8 cellular contexts compared by ENCODE assay signal in genomic region chr14:52267501-52268190, GRCh38. TPM values are rescaled to one million over a fixed set of nuclear protein-coding genes. Genes with fewer than 3 reads are reported as not detected.
A peak's percentile ranks its signal among the peaks of the same experiment; 100 is the strongest.
DNase-seq lines count a peak whose midpoint lies in the region; ATAC-seq and TF ChIP-seq lines count a peak whose summit lies in the region.

PTGDR (plus strand) TSS chr14:52267698; CDS start chr14:52267815, 117 bp downstream.

- H2BK15ac ChIP-seq in H9 (ENCODE audit: low read depth, low read length): no peak within 1 kb of the TSS

- H2AFZ ChIP-seq in H9 (ENCODE audit: low read length) (peak within 1 kb of the TSS; percentile 1), trophoblast cell (ENCODE audit: insufficient read depth, low read length, poor library complexity) (no peak within 1 kb of the TSS)

- no peak for ATAC-seq in HG02938 (IDR thresholded peaks at IDR 0.05; ENCODE audit: unreplicated experiment)

- H3K14ac ChIP-seq in H9 (ENCODE audit: insufficient read depth, low read length) (no peak within 1 kb of the TSS), trophoblast cell (ENCODE audit: low read length) (no peak within 1 kb of the TSS)

- no peak within 1 kb of the TSS for H2AK5ac ChIP-seq in H9 (ENCODE audit: insufficient read length, low read length)
- no peak within 1 kb of the TSS for H2AK5ac ChIP-seq in trophoblast cell (ENCODE audit: low read length)

- peaks cover 2% of the 10 kb centered on the region; the same call in 1 of the 2 replicates for H3K4me1 ChIP-seq in H9 (ENCODE audit: insufficient read depth, low read length)
- H3K4me1 ChIP-seq in trophoblast cell (ENCODE audit: control insufficient read depth in 1 of 2, insufficient read depth in 2 of 2, low read length in 2 of 2): peaks cover 3 to 8% of the 10 kb centered on the region in 2 experiments

- H3K79me2 ChIP-seq in H9 (ENCODE audit: insufficient read depth, low read length): no peaks in the 10 kb centered on the region
- H3K79me2 ChIP-seq in trophoblast cell (ENCODE audit: control insufficient read depth, insufficient read depth, low read length, poor library complexity): no peaks in the 10 kb centered on the region

- intact Hi-C loops in head of caudate nucleus (cut with DNase I): no loop called here

- no peak within 1 kb of the TSS for H2BK12ac ChIP-seq in H9 (ENCODE audit: insufficient read length, low read depth, low read length)
- H2BK12ac ChIP-seq in trophoblast cell (ENCODE audit: low read length): no peak within 1 kb of the TSS

- H3K27ac ChIP-seq in H9 (ENCODE audit: insufficient read length, low read depth, low read length): no peak within 1 kb of the TSS
- H3K27ac ChIP-seq in trophoblast cell (ENCODE audit: low read depth, low read length): no peak within 1 kb of the TSS

- H3K27me3 ChIP-seq in H9 (ENCODE audit: insufficient read depth, low read length) (peaks cover 39% of the 10 kb centered on the region), trophoblast cell (ENCODE audit: insufficient read depth, low read length) (peaks cover 37% of the 10 kb centered on the region)

- no peak within 1 kb of the TSS for H3K4ac ChIP-seq in H9 (ENCODE audit: low read depth, low read length)
- no peak within 1 kb of the TSS for H3K4ac ChIP-seq in trophoblast cell (ENCODE audit: low read depth, low read length)

- no peak for TF ChIP-seq CTCF in H9 (conservative IDR thresholded peaks at IDR 0.05)

- H3K27ac Mint-ChIP-seq in H9: peak within 1 kb of the TSS in 1 of 3 experiments; percentile 3; a peak in 2 of 7 replicates
- no peak within 1 kb of the TSS for H3K27ac Mint-ChIP-seq in activated T-cell treated with anti-CD3 and anti-CD28 coated beads, Interleukin-2, amount 50 U/mL, for 24 hours

- no peak within 1 kb of the TSS for H3T11ph ChIP-seq in H9 (ENCODE audit: low read length)

- no peak within 1 kb of the TSS for H2BK20ac ChIP-seq in H9 (ENCODE audit: low read depth, low read length, poor library complexity, severe bottlenecking)

- H3K9ac ChIP-seq in H9 (ENCODE audit: extremely low read depth, insufficient read length, low read length) (no peak within 1 kb of the TSS), trophoblast cell (ENCODE audit: low read length) (no peak within 1 kb of the TSS)

- H3K4me2 ChIP-seq in H9 (ENCODE audit: insufficient read depth, insufficient read length, low read length) (peak within 1 kb of the TSS; percentile 65), trophoblast cell (ENCODE audit: low read length) (peak within 1 kb of the TSS; percentile 59)

- H3K18ac ChIP-seq in H9 (ENCODE audit: insufficient read length, low read depth, low read length) (no peak within 1 kb of the TSS), trophoblast cell (ENCODE audit: low read length) (no peak within 1 kb of the TSS)

- H4K5ac ChIP-seq in H9 (ENCODE audit: insufficient read length, low read depth, low read length): no peak within 1 kb of the TSS

- DNase-seq in H9: peak; percentile 59
- peak; percentile 64 for DNase-seq in activated T-cell treated with anti-CD3 and anti-CD28 coated beads, Interleukin-2, amount 50 U/mL, for 24 hours
- peak in 40 of 42 donors; percentile 7 to 78 (median 46) for DNase-seq in head of caudate nucleus
- no peak for DNase-seq in trophoblast cell
- DNase-seq in NCI-H1048 (lab: John Stamatoyannopoulos, UW): no peak
- DNase-seq in DMS53 treated with DMSO at 0.1 percent for 48 hours (lab: John Stamatoyannopoulos, UW; ENCODE audit: unreplicated experiment): no peak
- no peak for DNase-seq in NCI-H1694 treated with DMSO at 0.1 percent for 48 hours (lab: John Stamatoyannopoulos, UW)

- H3K4me3 Mint-ChIP-seq in H9: peak within 1 kb of the TSS; percentile 73 to 90
- H3K4me3 Mint-ChIP-seq in activated T-cell treated with anti-CD3 and anti-CD28 coated beads, Interleukin-2, amount 50 U/mL, for 24 hours: peak within 1 kb of the TSS; percentile 83

- no peaks in the 10 kb centered on the region for H4K20me1 ChIP-seq in H9 (ENCODE audit: control insufficient read depth, insufficient read depth, insufficient read length)

- H3K36me3 Mint-ChIP-seq in H9 (ENCODE audit: insufficient read depth in 1 of 3, low read depth in 3 of 3): peaks cover 0 to 3% (median 0%) of the 10 kb centered on the region in 3 experiments; a peak in 2 of 7 replicates
- no peaks in the 10 kb centered on the region for H3K36me3 Mint-ChIP-seq in activated T-cell treated with anti-CD3 and anti-CD28 coated beads, Interleukin-2, amount 50 U/mL, for 24 hours (ENCODE audit: low read depth)

- H3K4me1 Mint-ChIP-seq in H9: peaks cover 21 to 25% of the 10 kb centered on the region in 2 experiments
- H3K4me1 Mint-ChIP-seq in activated T-cell treated with anti-CD3 and anti-CD28 coated beads, Interleukin-2, amount 50 U/mL, for 24 hours (ENCODE audit: low read depth): peaks cover 49% of the 10 kb centered on the region

- H3K36me3 ChIP-seq in trophoblast cell (ENCODE audit: control insufficient read depth in 1 of 2, insufficient read depth in 2 of 2, low read length in 2 of 2): no peaks in the 10 kb centered on the region

- no peak within 1 kb of the TSS for H2BK5ac ChIP-seq in H9 (ENCODE audit: insufficient read length, low read length)
- no peak within 1 kb of the TSS for H2BK5ac ChIP-seq in trophoblast cell (ENCODE audit: low read depth, low read length, poor library complexity)

- no CpG with 5 or more reads among the region's 58 CpGs for WGBS in H9 (ENCODE audit: extremely low coverage, insufficient read length, low lambda C conversion rate)
- no CpG with 5 or more reads among the region's 58 CpGs for WGBS in trophoblast cell (ENCODE audit: extremely low coverage, insufficient coverage, insufficient read length)

- H4K91ac ChIP-seq in H9 (ENCODE audit: insufficient read length, low read depth, low read length) (no peak within 1 kb of the TSS), trophoblast cell (ENCODE audit: low read depth, low read length) (no peak within 1 kb of the TSS)

- H3K27me3 Mint-ChIP-seq in H9 (ENCODE audit: low read depth): peaks cover 79% of the 10 kb centered on the region
- peaks cover 43% of the 10 kb centered on the region for H3K27me3 Mint-ChIP-seq in activated T-cell treated with anti-CD3 and anti-CD28 coated beads, Interleukin-2, amount 50 U/mL, for 24 hours

- H3K9me3 ChIP-seq in H9 (ENCODE audit: control insufficient read depth, low read depth, low read length) (no peaks in the 10 kb centered on the region), trophoblast cell (ENCODE audit: insufficient read depth, low read depth, low read length) (peaks cover 2% of the 10 kb centered on the region)

- H3K9me3 Mint-ChIP-seq in H9: peaks cover 0 to 3% of the 10 kb centered on the region in 2 experiments; a peak in 2 of 5 replicates
- H3K9me3 Mint-ChIP-seq in activated T-cell treated with anti-CD3 and anti-CD28 coated beads, Interleukin-2, amount 50 U/mL, for 24 hours: no peaks in the 10 kb centered on the region

- H2BK120ac ChIP-seq in H9 (ENCODE audit: low read depth, low read length, poor library complexity, severe bottlenecking): no peak within 1 kb of the TSS
- no peak within 1 kb of the TSS for H2BK120ac ChIP-seq in trophoblast cell (ENCODE audit: insufficient read depth, low read length, poor library complexity)

- peak within 1 kb of the TSS; percentile 26 for H3K4me3 ChIP-seq in trophoblast cell (ENCODE audit: low read depth, low read length)

- no peaks in the 10 kb centered on the region for H3K79me1 ChIP-seq in H9 (ENCODE audit: insufficient read depth, low read depth, low read length, poor library complexity, severe bottlenecking)
- H3K79me1 ChIP-seq in trophoblast cell (ENCODE audit: low read length): no peaks in the 10 kb centered on the region

- H3K23ac ChIP-seq in H9 (ENCODE audit: insufficient read length, low read depth, low read length) (no peak within 1 kb of the TSS), trophoblast cell (ENCODE audit: low read length) (no peak within 1 kb of the TSS)

- H4K8ac ChIP-seq in H9 (replicated peaks; ENCODE audit: insufficient read length, low read depth, low read length) (no peak within 1 kb of the TSS), trophoblast cell (ENCODE audit: low read depth, low read length) (no peak within 1 kb of the TSS)

- H3K56ac ChIP-seq in H9 (ENCODE audit: insufficient read length, low read depth, low read length): no peak within 1 kb of the TSS

- peaks cover 16% of the 10 kb centered on the region for H3K23me2 ChIP-seq in H9 (ENCODE audit: insufficient read length, low read depth, low read length, poor library complexity, severe bottlenecking)

- H4K12ac ChIP-seq in trophoblast cell (ENCODE audit: low read depth, low read length): no peak within 1 kb of the TSS

RNA-seq across cellular contexts. Expression of gene PTGDR, which starts in this region (rescaled TPM):
- total RNA-seq in H9 (2021): not detected in 2 replicates
- polyA plus RNA-seq in trophoblast cell (2013): not detected in 2 replicates

Comparison
In these comparisons a context has a peak if more than half of its experiments do, and no peak if none do; other contexts are left out.
1. Peak in DNase-seq and H3K4me2 ChIP-seq in H9; RNA of the gene not detected or under 1 TPM.
2. DNase-seq: peak in activated T-cell treated with anti-CD3 and anti-CD28 coated beads, Interleukin-2, amount 50 U/mL, for 24 hours (single experiment) and head of caudate nucleus (40 of 42); none in trophoblast cell (0 of 2), NCI-H1048 (single experiment), DMS53 treated with DMSO at 0.1 percent for 48 hours (single experiment) and NCI-H1694 treated with DMSO at 0.1 percent for 48 hours (single experiment).